In the genomic region with DNA sequence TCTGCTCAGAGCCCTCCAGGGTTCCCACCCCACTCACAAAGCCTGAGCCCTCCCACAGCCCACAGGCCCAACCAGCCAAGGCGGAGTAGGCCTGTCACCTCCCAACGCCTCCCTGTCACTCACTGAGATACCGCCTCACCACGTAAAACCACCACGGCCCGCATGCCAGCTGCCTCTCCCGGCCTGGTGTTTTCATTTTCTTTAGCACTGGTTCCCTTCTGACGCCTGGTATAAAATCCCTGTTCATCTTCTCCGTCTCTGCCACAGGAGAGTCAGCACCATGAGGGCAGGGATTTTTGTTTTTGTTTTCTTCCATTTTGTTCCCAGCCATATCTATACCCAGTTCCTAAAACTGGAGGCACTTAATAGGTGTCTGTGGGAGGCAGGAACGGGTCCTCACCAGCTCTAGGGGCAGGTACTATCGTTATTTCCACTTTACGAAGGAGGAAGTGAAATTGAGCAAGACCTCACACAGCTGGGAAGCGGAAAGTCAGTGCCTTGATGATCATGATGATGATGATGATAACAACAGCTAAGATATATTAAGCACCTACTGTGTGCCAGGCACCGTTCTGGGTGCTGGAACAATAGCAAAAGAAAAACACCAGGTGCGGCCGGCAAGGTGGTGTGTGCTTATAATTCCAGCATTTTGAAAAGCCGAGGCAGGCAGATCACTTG, we compare ENCODE assay signal across 11 cellular contexts. TPM values are rescaled to one million over a fixed set of nuclear protein-coding genes. Genes with fewer than 3 reads are reported as not detected.
DNase-seq lines count a peak whose midpoint lies in the region; ATAC-seq, FAIRE-seq and TF ChIP-seq lines count a peak whose summit lies in the region.
"Had no signal": no experiment of that assay in that cellular context is flagged by ENCODE, and none has a peak within 500 bp of the region (broad histone marks: within the 10 kb centered on the region; RNA-seq: fewer than 3 reads in every experiment).

No MANE protein-coding gene starts in this region.

- no peak for TF ChIP-seq RAD21 in GM12878 (IDR thresholded peaks at IDR 0.05; ENCODE audit: insufficient read depth, low read depth, low read length)

- no peaks in the 10 kb centered on the region; a peak in 1 of 4 replicates for H3K27me3 ChIP-seq in GM12878 (replicated peaks in 1 of 2; ENCODE audit: control insufficient read depth in 2 of 2, insufficient read depth in 2 of 2, low read length in 1 of 2)
- H3K27me3 ChIP-seq: adrenal gland, SJSA1 had no signal

- 44% methylated on average over 17 of the region's 17 CpGs for WGBS in GM12878 (ENCODE audit: insufficient coverage, insufficient replicate concordance, low lambda C conversion rate, missing lambda C conversion rate)

- peak overlapping the region; percentile 82 for H2AFZ ChIP-seq in GM12878 (ENCODE audit: control insufficient read depth, low read depth, low read length)

- DNase-seq in GM18507 (ENCODE audit: extremely low spot score, insufficient read length, low read depth) (no peak), HTR-8/SVneo (ENCODE audit: insufficient read length, low spot score) (no peak), GM12878 (ENCODE audit: low read depth, low spot score) (no peak), progenitor cell of endocrine pancreas (ENCODE audit: low spot score, unreplicated experiment) (no peak), 8988T (no peak)
- DNase-seq: activated CD8-positive, alpha-beta T cell treated with anti-CD3 and anti-CD28 coated beads, Interleukin-2, amount 10 ng/mL, durations not matched to agents 7 days and 5 days; adrenal gland; NCI-H1930 had no signal

- no peaks in the 10 kb centered on the region for H3K9me3 ChIP-seq in GM12878 (replicated peaks; ENCODE audit: control insufficient read depth, insufficient read depth, low read length)
- H3K9me3 ChIP-seq: adrenal gland had no signal

- FAIRE-seq in GM18507 (lab: Jason Lieb, UNC) (peak; percentile 41), HTR-8/SVneo (lab: Jason Lieb, UNC) (peak; percentile 75), GM12878 (lab: Jason Lieb, UNC) (peak; percentile 59)

- H3K27ac Mint-ChIP-seq in progenitor cell of endocrine pancreas = peak overlapping the region; percentile 83
- H3K27ac Mint-ChIP-seq: activated CD8-positive, alpha-beta T cell treated with anti-CD3 and anti-CD28 coated beads, Interleukin-2, amount 10 ng/mL, durations not matched to agents 7 days and 5 days had no signal

- no peaks in the 10 kb centered on the region for H3K36me3 ChIP-seq in GM12878 (ENCODE audit: control insufficient read depth in 2 of 2, insufficient read depth in 2 of 2, low read length in 1 of 2)
- H3K36me3 ChIP-seq: adrenal gland, SJSA1 had no signal

- H4K20me1 ChIP-seq in GM12878 (ENCODE audit: control insufficient read depth, insufficient read depth) = no peaks in the 10 kb centered on the region

- H3K36me3 Mint-ChIP-seq in progenitor cell of endocrine pancreas (ENCODE audit: insufficient read depth) = no peaks in the 10 kb centered on the region

- POLR2A ChIA-PET in GM12878 (lab: Charles Lee) = no interaction called here

- H3K4me3 ChIP-seq in GM12878 = no peak overlapping the region
- H3K4me3 ChIP-seq: adrenal gland, SJSA1 had no signal

- no peaks in the 10 kb centered on the region for H3K9me3 Mint-ChIP-seq in progenitor cell of endocrine pancreas (ENCODE audit: low read depth)

- ATAC-seq in GM12878 (peak; percentile 77), HG03457 (IDR thresholded peaks at IDR 0.05; ENCODE audit: unreplicated experiment) (no peak), GM21526 (IDR thresholded peaks at IDR 0.05; ENCODE audit: low FRiP score, unreplicated experiment) (no peak)
- ATAC-seq: activated CD8-positive, alpha-beta T cell treated with anti-CD3 and anti-CD28 coated beads, Interleukin-2, amount 10 ng/mL, durations not matched to agents 7 days and 5 days had no signal

- TF ChIP-seq EP300 in GM12878 (IDR thresholded peaks at IDR 0.05; ENCODE audit: borderline replicate concordance in 1 of 2, control insufficient read depth in 1 of 2, low read depth in 2 of 2, low read length in 2 of 2) = no peak

- peak overlapping the region; percentile 66 for H3K4me2 ChIP-seq in GM12878 (ENCODE audit: control insufficient read depth, insufficient read depth)

- H3K79me2 ChIP-seq in GM12878 (ENCODE audit: control insufficient read depth, insufficient read depth, low read length) = no peaks in the 10 kb centered on the region

- RAD21 ChIA-PET in GM12878 (lab: Charles Lee; ENCODE audit: unreplicated experiment) = no interaction called here

- H3K4me1 ChIP-seq in GM12878 (ENCODE audit: control insufficient read depth, insufficient read depth, low read length) = peaks cover 10% of the 10 kb centered on the region

- TF ChIP-seq CTCF in GM12878 (IDR thresholded peaks at IDR 0.05 in 2 of 3, conservative IDR thresholded peaks at IDR 0.05 in 1 of 3; ENCODE audit: control insufficient read depth in 2 of 3, extremely low read depth in 1 of 3, insufficient read depth in 1 of 3, low read depth in 3 of 3, low read length in 3 of 3) = no peak
- no peak for TF ChIP-seq CTCF in progenitor cell of endocrine pancreas (IDR thresholded peaks at IDR 0.05; ENCODE audit: unreplicated experiment)

- no peak overlapping the region; the same call in 1 of the 2 replicates for H3K27ac ChIP-seq in GM12878 (ENCODE audit: control insufficient read depth, insufficient read depth)
- H3K27ac ChIP-seq: adrenal gland, SJSA1 had no signal

- TF ChIP-seq POLR2A in GM12878 (IDR thresholded peaks at IDR 0.05; ENCODE audit: low read depth, low read length) = no peak

- no peak overlapping the region for H3K4me3 Mint-ChIP-seq in progenitor cell of endocrine pancreas (ENCODE audit: low read depth)
- H3K4me3 Mint-ChIP-seq: activated CD8-positive, alpha-beta T cell treated with anti-CD3 and anti-CD28 coated beads, Interleukin-2, amount 10 ng/mL, durations not matched to agents 7 days and 5 days had no signal

- in situ Hi-C loops in GM12878 (cut with MboI) = no loop called here

- CTCF ChIA-PET in GM12878 (lab: Yijun Ruan, JAX) = interaction anchor here (0.7 kb wide), 1 partner anchor 65 kb away, joined by 3 read pairs; no protein-coding TSS in a partner anchor

- intact Hi-C loops in GM12878 (cut with micrococcal nuclease; ENCODE audit: unreplicated experiment) = no loop called here

- no peak overlapping the region for H3K9ac ChIP-seq in GM12878 (ENCODE audit: control insufficient read depth, insufficient read depth, low read length)

- SMC1A ChIA-PET in GM12878 (lab: Charles Lee; ENCODE audit: uncharacterized antibody, unreplicated experiment) = interaction anchor here (0.9 kb wide), 1 partner anchor 30 kb away, joined by 3 read pairs; no protein-coding TSS in a partner anchor

- peaks cover 5% of the 10 kb centered on the region for H3K4me1 Mint-ChIP-seq in progenitor cell of endocrine pancreas (ENCODE audit: low read depth)

- BruUV-seq in GM12878 (replicated peaks; lab: Mats Ljungman, UMichigan) = no TSS peak

- peaks cover 5% of the 10 kb centered on the region for H3K27me3 Mint-ChIP-seq in progenitor cell of endocrine pancreas

TF ChIP-seq in GM12878, 131 proteins besides CTCF, POLR2A, EP300 and RAD21 (continues in another document):
- TF ChIP-seq IKZF2 (IDR thresholded peaks at IDR 0.05) = peak; percentile 43 to 52; a peak in 2 of 4 replicates
- TF ChIP-seq SMC3 (IDR thresholded peaks at IDR 0.05; ENCODE audit: borderline replicate concordance, low read length) = no peak
- no peak for TF ChIP-seq TAF1 (IDR thresholded peaks at IDR 0.05; ENCODE audit: borderline replicate concordance, low read depth, low read length)
- TF ChIP-seq, protein P1, sequence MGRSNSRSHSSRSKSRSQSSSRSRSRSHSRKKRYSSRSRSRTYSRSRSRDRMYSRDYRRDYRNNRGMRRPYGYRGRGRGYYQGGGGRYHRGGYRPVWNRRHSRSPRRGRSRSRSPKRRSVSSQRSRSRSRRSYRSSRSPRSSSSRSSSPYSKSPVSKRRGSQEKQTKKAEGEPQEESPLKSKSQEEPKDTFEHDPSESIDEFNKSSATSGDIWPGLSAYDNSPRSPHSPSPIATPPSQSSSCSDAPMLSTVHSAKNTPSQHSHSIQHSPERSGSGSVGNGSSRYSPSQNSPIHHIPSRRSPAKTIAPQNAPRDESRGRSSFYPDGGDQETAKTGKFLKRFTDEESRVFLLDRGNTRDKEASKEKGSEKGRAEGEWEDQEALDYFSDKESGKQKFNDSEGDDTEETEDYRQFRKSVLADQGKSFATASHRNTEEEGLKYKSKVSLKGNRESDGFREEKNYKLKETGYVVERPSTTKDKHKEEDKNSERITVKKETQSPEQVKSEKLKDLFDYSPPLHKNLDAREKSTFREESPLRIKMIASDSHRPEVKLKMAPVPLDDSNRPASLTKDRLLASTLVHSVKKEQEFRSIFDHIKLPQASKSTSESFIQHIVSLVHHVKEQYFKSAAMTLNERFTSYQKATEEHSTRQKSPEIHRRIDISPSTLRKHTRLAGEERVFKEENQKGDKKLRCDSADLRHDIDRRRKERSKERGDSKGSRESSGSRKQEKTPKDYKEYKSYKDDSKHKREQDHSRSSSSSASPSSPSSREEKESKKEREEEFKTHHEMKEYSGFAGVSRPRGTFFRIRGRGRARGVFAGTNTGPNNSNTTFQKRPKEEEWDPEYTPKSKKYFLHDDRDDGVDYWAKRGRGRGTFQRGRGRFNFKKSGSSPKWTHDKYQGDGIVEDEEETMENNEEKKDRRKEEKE (IDR thresholded peaks at IDR 0.05) = no peak
- no peak for TF ChIP-seq CBFB (IDR thresholded peaks at IDR 0.05; ENCODE audit: low read depth)
- no peak for TF ChIP-seq MTA3 (IDR thresholded peaks at IDR 0.05; ENCODE audit: borderline replicate concordance, low read length)
- 0 out of 2 replicates have a peak, but pooled peaks have one; percentile 13 for TF ChIP-seq MTA2 (IDR thresholded peaks at IDR 0.05; ENCODE audit: low read depth)
- peak; percentile 90 for TF ChIP-seq SPI1 (IDR thresholded peaks at IDR 0.05; ENCODE audit: borderline replicate concordance, insufficient read depth, low read depth, low read length)

RNA-seq across cellular contexts. Expression of a gene that starts 58.6 kb away (rescaled TPM):
- total RNA-seq in GM12878 (2013; cell fraction: nucleolus; rRNA removed) = 1.2 and 1.6 TPM in 2 replicates
- total RNA-seq in GM12878 (2014; rRNA removed) = 0.05 and 0.17 TPM in 2 replicates
- total RNA-seq in GM12878 (2014; rRNA removed; fragmentation: Illumina TruSeq; extraction: Trizol) = 0.09 and 0.13 TPM in 2 replicates
- 0.33 and 0.43 TPM in 2 replicates for total RNA-seq in GM12878 (2021)
- polyA plus RNA-seq in GM12878 (2011; ENCODE audit: low read depth) = not detected
- polyA plus RNA-seq in GM12878 (2011; rRNA removed) = 0.11 TPM in 1 of 2 replicates, not detected in the other
- 0.08 TPM in 1 of 2 replicates, not detected in the other for polyA plus RNA-seq in GM12878 (2011; cell fraction: cytosol; rRNA removed)
- polyA plus RNA-seq in GM12878 (2011; cell fraction: nucleus; rRNA removed) = 0.56 and 0.61 TPM in 2 replicates
- 0.27 and 0.30 TPM in 2 replicates for polyA plus RNA-seq in GM12878 (2012)
- polyA plus RNA-seq in GM12878 (2014; fragmentation: Illumina TruSeq; extraction: Trizol) = 0.22 TPM in 1 of 2 replicates, not detected in the other
- not detected for polyA plus RNA-seq in GM12878 (2014; fragmentation: Nextera tagmentation; extraction: Ambion mirVana)
- 0.13 and 0.27 TPM in 2 replicates for polyA plus RNA-seq in GM12878 (2014; rRNA removed)
- under 1 TPM; 0.78 to 0.79 TPM for polyA plus RNA-seq in GM12878 (2016; fragmentation: Nextera tagmentation; extraction: Ambion mirVana)
- polyA minus RNA-seq in GM12878 (2011; rRNA and poly(A)+ RNA removed) = not detected in 2 replicates
- not detected in 2 replicates for polyA minus RNA-seq in GM12878 (2011; cell fraction: cytosol; rRNA and poly(A)+ RNA removed)
- polyA minus RNA-seq in GM12878 (2011; cell fraction: nucleus; rRNA and poly(A)+ RNA removed) = 0.29 and 0.36 TPM in 2 replicates
- 1.3 and 1.7 TPM in 2 replicates for total RNA-seq in progenitor cell of endocrine pancreas
